ENCODE assay signal across 8 cellular contexts in genomic region chr16:1772908-1773702, GRCh38. TPM values are rescaled to one million over a fixed set of nuclear protein-coding genes. Genes with fewer than 3 reads are reported as not detected.
DNase-seq lines count a peak whose midpoint lies in the region; TF ChIP-seq lines count a peak whose summit lies in the region.

TSS of gene MRPS34 (minus strand) at chr16:1773134. CDS start at chr16:1773119, 15 bp downstream.

- peak within 1 kb of the TSS; percentile 90 for H3K27ac Mint-ChIP-seq in endothelial cell (ENCODE audit: unreplicated experiment)

- H3K36me3 Mint-ChIP-seq in endothelial cell (ENCODE audit: low read depth, unreplicated experiment), result peaks cover under 1% of the 10 kb centered on the region

- peak within 1 kb of the TSS; percentile 97 for H3K4me3 Mint-ChIP-seq in endothelial cell (ENCODE audit: unreplicated experiment)

- TF ChIP-seq CTCF in endothelial cell (IDR thresholded peaks at IDR 0.05; ENCODE audit: unreplicated experiment), result peak; percentile 92

- peak; percentile 91 for TF ChIP-seq POLR2A in GM19099 (IDR thresholded peaks at IDR 0.05; ENCODE audit: extremely low read depth, insufficient read length, low read depth)

- DNase-seq in AG20443 (ENCODE audit: low spot score) (peak; percentile 91), HT-29 (ENCODE audit: low spot score) (peak; percentile 83), NOMO-1 treated with DMSO at 0.1 percent for 48 hours (lab: John Stamatoyannopoulos, UW; ENCODE audit: unreplicated experiment) (peak; percentile 47), endothelial cell (ENCODE audit: low spot score) (peak; percentile 86), midbrain (lab: John Stamatoyannopoulos, UW) (peak; percentile 89)
- peak; percentile 37 for DNase-seq in activated CD8-positive, alpha-beta memory T cell treated with anti-CD3 and anti-CD28 coated beads, Interleukin-2, amount 50 U/mL, for 1 hour (ENCODE audit: extremely low read depth)
- peak; percentile 71 to 76 for DNase-seq in stimulated activated CD8-positive, alpha-beta memory T cell treated with anti-CD3 and anti-CD28 coated beads, Interleukin-15, amount 100 ng/mL, for 48 hours (ENCODE audit: low read depth in 2 of 2)

- peaks cover 10% of the 10 kb centered on the region for H3K4me1 Mint-ChIP-seq in endothelial cell (ENCODE audit: unreplicated experiment)

- H3K9me3 Mint-ChIP-seq in endothelial cell (ENCODE audit: unreplicated experiment), result no peaks in the 10 kb centered on the region

- H3K27me3 Mint-ChIP-seq in endothelial cell (ENCODE audit: unreplicated experiment), result peaks cover 13% of the 10 kb centered on the region

RNA-seq across cellular contexts. Expression of gene MRPS34, which starts in this region (rescaled TPM):
- 355 and 493 TPM in 2 replicates for total RNA-seq in HT-29 (2014; rRNA removed; shearing (Covaris generic))
- 62.7 TPM for total RNA-seq in endothelial cell (ENCODE audit: unreplicated experiment)

Comparison
In these comparisons a context has a peak if more than half of its experiments do, and no peak if none do; other contexts are left out.
1. Peak in every context shown above with its lines: DNase-seq.
2. DNase-seq: peak in every context shown above with its lines; median percentile 91 in AG20443; 89 in midbrain; 86 in endothelial cell; 83 in HT-29; 74 in stimulated activated CD8-positive, alpha-beta memory T cell treated with anti-CD3 and anti-CD28 coated beads, Interleukin-15, amount 100 ng/mL, for 48 hours; 47 in NOMO-1 treated with DMSO at 0.1 percent for 48 hours; 37 in activated CD8-positive, alpha-beta memory T cell treated with anti-CD3 and anti-CD28 coated beads, Interleukin-2, amount 50 U/mL, for 1 hour.